ENCODE assay signal across 25 cellular contexts in genomic region chr5:140228364-140228837, GRCh38. TPM values are rescaled to one million over a fixed set of nuclear protein-coding genes. Genes with fewer than 3 reads are reported as not detected.
DNase-seq lines count a peak whose midpoint lies in the region; ATAC-seq and TF ChIP-seq lines count a peak whose summit lies in the region.
"Had no signal": no experiment of that assay in that cellular context is flagged by ENCODE, and none has a peak within 500 bp of the region (broad histone marks: within the 10 kb centered on the region; RNA-seq: fewer than 3 reads in every experiment).

No MANE protein-coding gene starts in this region.

- TF ChIP-seq POLR2A in stomach (IDR thresholded peaks at IDR 0.05): no peak

- H3K36me3 Mint-ChIP-seq in stimulated activated naive B cell treated with anti-CD40 and anti-IgM and Interleukin-4, amounts not matched to agents 10 μg/mL and 1 μg/mL and 100 μg/mL, for 72 hours: peaks cover 11 to 17% of the 10 kb centered on the region in 2 donors
- H3K36me3 Mint-ChIP-seq in activated T-cell treated with anti-CD3 and anti-CD28 coated beads, Interleukin-2, amount 50 U/mL, for 72 hours (ENCODE audit: insufficient read depth in 2 of 2): no peaks in the 10 kb centered on the region
- H3K36me3 Mint-ChIP-seq: CD8-positive, alpha-beta T cell; memory B cell; naive B cell had no signal

- H3K4me1 Mint-ChIP-seq in stimulated activated naive B cell treated with anti-CD40 and anti-IgM and Interleukin-4, amounts not matched to agents 10 μg/mL and 1 μg/mL and 100 μg/mL, for 72 hours: no peaks in the 10 kb centered on the region
- H3K4me1 Mint-ChIP-seq in activated T-cell treated with anti-CD3 and anti-CD28 coated beads, Interleukin-2, amount 50 U/mL, for 72 hours (ENCODE audit: low read depth): no peaks in the 10 kb centered on the region
- H3K4me1 Mint-ChIP-seq: activated naive CD8-positive, alpha-beta T cell treated with anti-CD3 and anti-CD28 coated beads, Interleukin-2, amount 50 U/mL, for 24 hours; memory B cell; naive B cell had no signal

- H3K4me1 ChIP-seq in colonic mucosa: peaks cover 9% of the 10 kb centered on the region
- peaks cover 55% of the 10 kb centered on the region for H3K4me1 ChIP-seq in left ventricle myocardium inferior
- H3K4me1 ChIP-seq in mucosa of stomach (ENCODE audit: control insufficient read depth, insufficient read depth, low read length): peaks cover 71% of the 10 kb centered on the region
- H3K4me1 ChIP-seq in stomach: peaks cover 39 to 87% (median 49%) of the 10 kb centered on the region in 4 donors
- H3K4me1 ChIP-seq: BE2C, foreskin keratinocyte had no signal

- WGBS in stomach, 5 donors: 36 to 54% (median 49%) methylated on average over 7 of the region's 7 CpGs

- H3K27ac Mint-ChIP-seq in stimulated activated naive B cell treated with anti-CD40 and anti-IgM and Interleukin-4, amounts not matched to agents 10 μg/mL and 1 μg/mL and 100 μg/mL, for 72 hours: no peak overlapping the region
- no peak overlapping the region for H3K27ac Mint-ChIP-seq in activated T-cell treated with anti-CD3 and anti-CD28 coated beads, Interleukin-2, amount 50 U/mL, for 72 hours
- H3K27ac Mint-ChIP-seq: activated naive CD8-positive, alpha-beta T cell treated with anti-CD3 and anti-CD28 coated beads, Interleukin-2, amount 50 U/mL, for 24 hours; CD8-positive, alpha-beta T cell; memory B cell; progenitor cell of endocrine pancreas; stimulated activated naive CD8-positive, alpha-beta T cell treated with anti-CD3 and anti-CD28 coated beads, Interleukin-15, Interleukin-2, amounts not matched to agents 100 ng/mL and 50 ng/mL, for 24 hours had no signal

- H3K27ac ChIP-seq in colonic mucosa (peak overlapping the region; percentile 83), left ventricle myocardium inferior (replicated peaks) (peak overlapping the region; percentile 80), stomach (peak overlapping the region; percentile 68 to 95 (median 81))
- H3K27ac ChIP-seq: esophagus squamous epithelium, foreskin keratinocyte had no signal

- H3K36me3 ChIP-seq in colonic mucosa: no peaks in the 10 kb centered on the region
- H3K36me3 ChIP-seq in left ventricle myocardium inferior: no peaks in the 10 kb centered on the region
- H3K36me3 ChIP-seq in mucosa of stomach (ENCODE audit: control insufficient read depth, insufficient read depth, low read length): no peaks in the 10 kb centered on the region
- H3K36me3 ChIP-seq in stomach: peaks cover 0 to 3% (median 1%) of the 10 kb centered on the region in 4 donors
- H3K36me3 ChIP-seq: BE2C, esophagus squamous epithelium had no signal

- no peak overlapping the region for H3K4me3 Mint-ChIP-seq in stimulated activated naive B cell treated with anti-CD40 and anti-IgM and Interleukin-4, amounts not matched to agents 10 μg/mL and 1 μg/mL and 100 μg/mL, for 72 hours
- H3K4me3 Mint-ChIP-seq in activated T-cell treated with anti-CD3 and anti-CD28 coated beads, Interleukin-2, amount 50 U/mL, for 72 hours: no peak overlapping the region
- H3K4me3 Mint-ChIP-seq: activated naive CD8-positive, alpha-beta T cell treated with anti-CD3 and anti-CD28 coated beads, Interleukin-2, amount 50 U/mL, for 24 hours; CD8-positive, alpha-beta T cell; memory B cell; naive B cell; stimulated activated naive CD8-positive, alpha-beta T cell treated with anti-CD3 and anti-CD28 coated beads, Interleukin-15, Interleukin-2, amounts not matched to agents 100 ng/mL and 50 ng/mL, for 24 hours had no signal

- H3K9ac ChIP-seq in colonic mucosa (ENCODE audit: low read depth in 2 of 2, low read length in 2 of 2): peak overlapping the region; percentile 54 to 71
- peak overlapping the region; percentile 55 for H3K9ac ChIP-seq in mucosa of stomach (ENCODE audit: low read length)

- H3K27me3 ChIP-seq in colonic mucosa: no peaks in the 10 kb centered on the region
- H3K27me3 ChIP-seq in left ventricle myocardium inferior (ENCODE audit: low read depth): no peaks in the 10 kb centered on the region
- no peaks in the 10 kb centered on the region for H3K27me3 ChIP-seq in mucosa of stomach (ENCODE audit: control insufficient read depth, insufficient read depth, low read length)
- H3K27me3 ChIP-seq in stomach: no peaks in the 10 kb centered on the region
- H3K27me3 ChIP-seq: BE2C, esophagus squamous epithelium, foreskin keratinocyte had no signal

- TF ChIP-seq CTCF in colonic mucosa (IDR thresholded peaks at IDR 0.05) (no peak), left ventricle myocardium inferior (IDR thresholded peaks at IDR 0.05; ENCODE audit: borderline replicate concordance) (no peak), stomach (IDR thresholded peaks at IDR 0.05) (no peak)

- H3K4me3 ChIP-seq in colonic mucosa: peak overlapping the region; percentile 7
- H3K4me3 ChIP-seq in left ventricle myocardium inferior: peak overlapping the region; percentile 7
- H3K4me3 ChIP-seq in mucosa of stomach (ENCODE audit: low read length): peak overlapping the region; percentile 4
- H3K4me3 ChIP-seq in stomach: peak overlapping the region in 2 of 4 donors; percentile 10 to 20
- H3K4me3 ChIP-seq: esophagus squamous epithelium, smooth muscle cell had no signal

- peaks cover 0 to 4% of the 10 kb centered on the region in 2 donors for H3K27me3 Mint-ChIP-seq in stimulated activated naive B cell treated with anti-CD40 and anti-IgM and Interleukin-4, amounts not matched to agents 10 μg/mL and 1 μg/mL and 100 μg/mL, for 72 hours
- peaks cover 7% of the 10 kb centered on the region for H3K27me3 Mint-ChIP-seq in activated T-cell treated with anti-CD3 and anti-CD28 coated beads, Interleukin-2, amount 50 U/mL, for 72 hours (ENCODE audit: low read depth)
- H3K27me3 Mint-ChIP-seq: activated naive CD8-positive, alpha-beta T cell treated with anti-CD3 and anti-CD28 coated beads, Interleukin-2, amount 50 U/mL, for 24 hours; memory B cell; progenitor cell of endocrine pancreas; stimulated activated naive CD8-positive, alpha-beta T cell treated with anti-CD3 and anti-CD28 coated beads, Interleukin-15, Interleukin-2, amounts not matched to agents 100 ng/mL and 50 ng/mL, for 24 hours had no signal

- no peak for ATAC-seq in stimulated activated naive B cell treated with anti-CD40 and anti-IgM and Interleukin-4, amounts not matched to agents 10 μg/mL and 1 μg/mL and 100 μg/mL, for 72 hours (replicated peaks)
- ATAC-seq in activated T-cell treated with anti-CD3 and anti-CD28 coated beads, Interleukin-2, amount 50 U/mL, for 72 hours (replicated peaks in 1 of 2): no peak
- no peak for ATAC-seq in HG03108 (IDR thresholded peaks at IDR 0.05; ENCODE audit: unreplicated experiment)
- ATAC-seq: activated naive CD8-positive, alpha-beta T cell treated with anti-CD3 and anti-CD28 coated beads, Interleukin-2, amount 50 U/mL, for 24 hours; CD8-positive, alpha-beta T cell; foreskin keratinocyte had no signal

- intact Hi-C loops in colonic mucosa (cut with DNase I): no loop called here
- intact Hi-C loops in left ventricle myocardium inferior (cut with micrococcal nuclease): no loop called here
- intact Hi-C loops in stomach (cut with DNase I; ENCODE audit: low total_unique reads): no loop called here

- DNase-seq in colonic mucosa (peak; percentile 81), left ventricle myocardium inferior (peak; percentile 32), stomach (peak; percentile 75), NOMO-1 treated with DMSO at 0.1 percent for 48 hours (lab: John Stamatoyannopoulos, UW; ENCODE audit: unreplicated experiment) (no peak)
- DNase-seq in stimulated activated naive B cell treated with anti-CD40 and anti-IgM and Interleukin-4, amounts not matched to agents 10 μg/mL and 1 μg/mL and 100 μg/mL, for 72 hours: no peak
- no peak for DNase-seq in activated T-cell treated with anti-CD3 and anti-CD28 coated beads, Interleukin-2, amount 50 U/mL, for 72 hours
- DNase-seq: activated naive CD4-positive, alpha-beta T cell; activated naive CD8-positive, alpha-beta T cell treated with anti-CD3 and anti-CD28 coated beads, Interleukin-2, amount 50 U/mL, for 24 hours; BE2C; CD8-positive, alpha-beta T cell; central memory CD4-positive, alpha-beta T cell; esophagus squamous epithelium; foreskin keratinocyte; KG1; naive B cell; NCI-H1105; NCI-H187; NCI-H510A treated with DMSO at 0.1 percent for 48 hours; T-helper 2 cell had no signal

- no peaks in the 10 kb centered on the region for H3K9me3 ChIP-seq in colonic mucosa
- no peaks in the 10 kb centered on the region for H3K9me3 ChIP-seq in left ventricle myocardium inferior (replicated peaks)
- no peaks in the 10 kb centered on the region for H3K9me3 ChIP-seq in mucosa of stomach (ENCODE audit: control insufficient read depth, low read length)
- no peaks in the 10 kb centered on the region for H3K9me3 ChIP-seq in stomach
- H3K9me3 ChIP-seq: BE2C, esophagus squamous epithelium had no signal

- no peaks in the 10 kb centered on the region for H3K9me3 Mint-ChIP-seq in stimulated activated naive B cell treated with anti-CD40 and anti-IgM and Interleukin-4, amounts not matched to agents 10 μg/mL and 1 μg/mL and 100 μg/mL, for 72 hours
- no peaks in the 10 kb centered on the region for H3K9me3 Mint-ChIP-seq in activated T-cell treated with anti-CD3 and anti-CD28 coated beads, Interleukin-2, amount 50 U/mL, for 72 hours
- H3K9me3 Mint-ChIP-seq: activated naive CD8-positive, alpha-beta T cell treated with anti-CD3 and anti-CD28 coated beads, Interleukin-2, amount 50 U/mL, for 24 hours; CD8-positive, alpha-beta T cell; memory B cell; naive B cell; stimulated activated naive CD8-positive, alpha-beta T cell treated with anti-CD3 and anti-CD28 coated beads, Interleukin-15, Interleukin-2, amounts not matched to agents 100 ng/mL and 50 ng/mL, for 24 hours had no signal

- no peak for TF ChIP-seq EP300 in stomach (IDR thresholded peaks at IDR 0.05)

RNA-seq across cellular contexts. Expression of gene CYSTM1, which starts 53.4 kb away (rescaled TPM):
- total RNA-seq in colonic mucosa (100 to 1,000 TPM; 205 TPM), left ventricle myocardium inferior (93.3 TPM), stomach (1,000 to 10,000 TPM in 1 of 5 donors, 100 to 1,000 TPM in 3, 10 to 100 TPM in 1; 23.2 to 1,029 (median 220) TPM)
- 1,000 to 10,000 TPM in 2 of 3 donors, 100 to 1,000 TPM in 1; 378 to 3,028 (median 2,014) TPM for polyA plus RNA-seq in stomach
- 10 to 100 TPM; 15.3 to 18.9 TPM for total RNA-seq in activated T-cell treated with anti-CD3 and anti-CD28 coated beads, Interleukin-2, amount 50 U/mL, for 72 hours

Comparison
In these comparisons a context has a peak if more than half of its experiments do, and no peak if none do; other contexts are left out.
1. DNase-seq: peak in colonic mucosa (single experiment), left ventricle myocardium inferior (single experiment) and stomach (single experiment); none in stimulated activated naive B cell treated with anti-CD40 and anti-IgM and Interleukin-4, amounts not matched to agents 10 μg/mL and 1 μg/mL and 100 μg/mL, for 72 hours (single experiment), activated T-cell treated with anti-CD3 and anti-CD28 coated beads, Interleukin-2, amount 50 U/mL, for 72 hours (0 of 2) and NOMO-1 treated with DMSO at 0.1 percent for 48 hours (single experiment).
2. Peak in every context shown above with its lines, with median percentiles within 50 percentile points of each other: H3K27ac ChIP-seq.